ENCODE assay signal across 8 cellular contexts in the genomic region with DNA sequence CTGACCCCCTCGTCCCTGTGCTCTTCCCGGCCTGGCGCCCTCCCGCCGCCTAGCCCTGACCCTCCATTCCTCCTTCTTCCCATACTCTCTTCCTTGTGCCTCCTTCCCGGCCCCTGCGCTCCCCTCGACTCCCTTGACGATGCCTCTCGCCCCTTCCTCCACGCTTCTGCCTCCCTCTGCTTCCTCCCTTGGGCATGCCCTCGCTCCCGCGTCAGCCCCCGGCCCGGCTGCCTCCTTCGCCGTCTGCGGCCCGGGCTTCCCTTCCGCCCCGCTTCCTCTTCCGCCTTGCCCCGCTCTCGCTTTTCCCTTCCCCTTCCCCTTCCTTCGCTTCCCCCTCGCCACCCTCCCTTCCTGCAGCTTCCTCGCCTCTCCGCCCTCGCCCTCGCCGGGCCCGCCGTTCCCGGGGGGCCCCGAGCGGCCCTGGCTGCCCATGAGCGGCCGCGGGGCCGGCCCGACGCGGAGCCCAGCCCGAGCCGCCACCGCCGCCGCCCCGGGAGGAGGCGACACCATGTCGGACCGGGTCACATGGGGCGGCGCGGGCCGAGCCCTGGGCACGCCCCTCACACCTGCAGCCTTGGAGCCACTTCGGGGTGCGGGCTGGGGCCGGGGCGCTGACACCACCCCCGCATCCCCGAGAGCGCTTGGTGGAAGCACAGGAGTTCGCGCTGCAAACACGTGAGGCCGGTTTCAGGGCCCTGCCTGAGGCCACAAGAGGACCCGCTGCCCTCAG. TPM values are rescaled to one million over a fixed set of nuclear protein-coding genes. Genes with fewer than 3 reads are reported as not detected.
DNase-seq lines count a peak whose midpoint lies in the region; ATAC-seq and TF ChIP-seq lines count a peak whose summit lies in the region.

A gene with protein sequence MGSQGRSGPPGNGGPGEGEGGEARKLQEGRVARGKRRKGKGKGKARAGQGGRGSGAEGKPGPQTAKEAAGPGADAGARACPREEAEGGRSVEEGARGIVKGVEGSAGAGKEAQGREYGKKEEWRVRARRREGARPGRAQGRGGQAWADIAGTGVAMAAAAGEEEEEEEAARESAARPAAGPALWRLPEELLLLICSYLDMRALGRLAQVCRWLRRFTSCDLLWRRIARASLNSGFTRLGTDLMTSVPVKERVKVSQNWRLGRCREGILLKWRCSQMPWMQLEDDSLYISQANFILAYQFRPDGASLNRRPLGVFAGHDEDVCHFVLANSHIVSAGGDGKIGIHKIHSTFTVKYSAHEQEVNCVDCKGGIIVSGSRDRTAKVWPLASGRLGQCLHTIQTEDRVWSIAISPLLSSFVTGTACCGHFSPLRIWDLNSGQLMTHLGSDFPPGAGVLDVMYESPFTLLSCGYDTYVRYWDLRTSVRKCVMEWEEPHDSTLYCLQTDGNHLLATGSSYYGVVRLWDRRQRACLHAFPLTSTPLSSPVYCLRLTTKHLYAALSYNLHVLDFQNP (minus strand): TSS at position 497 of the 730 bp plus-strand sequence. CDS start 65 bp downstream, at position 432.

- H3K4me3 Mint-ChIP-seq in activated naive CD4-positive, alpha-beta T cell treated with anti-CD3 and anti-CD28 coated beads for 36 hours, result peak within 1 kb of the TSS; percentile 97

- H3K9me3 Mint-ChIP-seq in activated naive CD4-positive, alpha-beta T cell treated with anti-CD3 and anti-CD28 coated beads for 36 hours, result no peaks in the 10 kb centered on the region

- H2AFZ ChIP-seq in osteoblast (ENCODE audit: low read length), result peak within 1 kb of the TSS; percentile 99

- H3K4me2 ChIP-seq in BLaER1 (peak within 1 kb of the TSS; percentile 84), osteoblast (ENCODE audit: insufficient read depth, low read length) (peak within 1 kb of the TSS; percentile 84)

- H3K27me3 ChIP-seq in BLaER1 (no peaks in the 10 kb centered on the region), osteoblast (ENCODE audit: insufficient read depth, low read length) (no peaks in the 10 kb centered on the region), testis (no peaks in the 10 kb centered on the region)

- intact Hi-C loops in activated naive CD4-positive, alpha-beta T cell treated with anti-CD3 and anti-CD28 coated beads for 36 hours (cut with micrococcal nuclease), result loop anchor here (1.0 to 5.0 kb wide), 3 partner anchors 8 to 417 kb away; a partner anchor contains a TSS
- intact Hi-C loops in testis (cut with DNase I; ENCODE audit: low total_unique reads), result no loop called here

- H4K20me1 ChIP-seq in BLaER1 (peaks cover 20% of the 10 kb centered on the region), osteoblast (ENCODE audit: insufficient read depth, low read length) (peaks cover 9% of the 10 kb centered on the region)

- peak within 1 kb of the TSS; percentile 97 for H3K27ac Mint-ChIP-seq in activated naive CD4-positive, alpha-beta T cell treated with anti-CD3 and anti-CD28 coated beads for 36 hours

- in situ Hi-C loops in SK-MEL-5 (cut with HindIII; ENCODE audit: low pct_unique_long_range_greater_than_20kb, low sequenced_read_pairs), result no loop called here

- H3K79me2 ChIP-seq in osteoblast (ENCODE audit: insufficient read depth, low read length), result peaks cover 58% of the 10 kb centered on the region

- CTCF ChIA-PET in activated naive CD4-positive, alpha-beta T cell treated with anti-CD3 and anti-CD28 coated beads for 36 hours (lab: Charles Lee), result interaction anchor here (0.6 to 1.9 kb wide), 3 partner anchors 87 to 1658 kb away, joined by 3 to 5 read pairs (median 4); no protein-coding TSS in a partner anchor

- H3K4me3 ChIP-seq in BLaER1 (peak within 1 kb of the TSS; percentile 84), osteoblast (ENCODE audit: insufficient read depth, low read length) (peak within 1 kb of the TSS; percentile 93), testis (peak within 1 kb of the TSS; percentile 84 to 85)

- peak; percentile 75 for DNase-seq in GM19238 (ENCODE audit: insufficient read length, low spot score)
- DNase-seq in SK-MEL-5 (ENCODE audit: low read depth, low spot score), result peak; percentile 12
- peak; percentile 72 for DNase-seq in activated naive CD4-positive, alpha-beta T cell treated with anti-CD3 and anti-CD28 coated beads for 36 hours
- no peak for DNase-seq in glomerular endothelial cell (ENCODE audit: extremely low read depth, low read depth, low spot score)
- peak; percentile 89 for DNase-seq in osteoblast (ENCODE audit: insufficient read length, low spot score, missing footprints)
- DNase-seq in testis, result peak; percentile 65

- H3K4me1 ChIP-seq in BLaER1 (peaks cover 21% of the 10 kb centered on the region), osteoblast (ENCODE audit: insufficient read depth, low read length) (peaks cover 16% of the 10 kb centered on the region), testis (peaks cover 18% of the 10 kb centered on the region)

- TF ChIP-seq CTCF in osteoblast (IDR thresholded peaks at IDR 0.05; ENCODE audit: extremely low read depth, low read depth, low read length) (no peak), testis (IDR thresholded peaks at IDR 0.05) (no peak)

- TF ChIP-seq POLR2A in testis (IDR thresholded peaks at IDR 0.05), result no peak

- peak within 1 kb of the TSS; percentile 98 for H3K9ac ChIP-seq in BLaER1

- peaks cover 31% of the 10 kb centered on the region for H3K4me1 Mint-ChIP-seq in activated naive CD4-positive, alpha-beta T cell treated with anti-CD3 and anti-CD28 coated beads for 36 hours (ENCODE audit: low read depth)

- 0 out of 2 replicates have a peak, but pooled peaks cover 9% of the 10 kb centered on the region for H3K36me3 ChIP-seq in BLaER1
- no peaks in the 10 kb centered on the region for H3K36me3 ChIP-seq in osteoblast (ENCODE audit: insufficient read depth, low read length)
- H3K36me3 ChIP-seq in testis (ENCODE audit: low read depth, missing control alignments), result no peaks in the 10 kb centered on the region

- peak; percentile 75 for ATAC-seq in HG03432 (IDR thresholded peaks at IDR 0.05; ENCODE audit: unreplicated experiment)

- no peaks in the 10 kb centered on the region for H3K9me3 ChIP-seq in BLaER1
- no peaks in the 10 kb centered on the region for H3K9me3 ChIP-seq in osteoblast (ENCODE audit: low read depth, low read length)
- no peaks in the 10 kb centered on the region for H3K9me3 ChIP-seq in testis

- H3K27me3 Mint-ChIP-seq in activated naive CD4-positive, alpha-beta T cell treated with anti-CD3 and anti-CD28 coated beads for 36 hours (ENCODE audit: low read depth), result no peaks in the 10 kb centered on the region

- 1 to 2% methylated on average over 31 to 66 of the region's 70 CpGs for WGBS in testis, 2 donors

- peaks cover 7% of the 10 kb centered on the region for H3K36me3 Mint-ChIP-seq in activated naive CD4-positive, alpha-beta T cell treated with anti-CD3 and anti-CD28 coated beads for 36 hours (ENCODE audit: low read depth)

- H3K27ac ChIP-seq in BLaER1 (peak within 1 kb of the TSS; percentile 98), osteoblast (ENCODE audit: low read depth, low read length) (peak within 1 kb of the TSS; percentile 93), testis (peak within 1 kb of the TSS; percentile 94 to 96)

RNA-seq across cellular contexts. Expression of the gene that starts here (rescaled TPM):
- 6.8 and 10.7 TPM in 2 replicates for total RNA-seq in SK-MEL-5 (2014; rRNA removed; shearing (Covaris generic))
- polyA plus RNA-seq in SK-MEL-5 (2015; cell fraction: cytosol; rRNA removed), result 22.3 and 22.4 TPM in 2 replicates
- polyA plus RNA-seq in SK-MEL-5 (2015; cell fraction: nucleus; rRNA removed), result 10.9 and 14.5 TPM in 2 replicates
- 10 to 100 TPM; 40.4 to 40.9 TPM for total RNA-seq in activated naive CD4-positive, alpha-beta T cell treated with anti-CD3 and anti-CD28 coated beads for 36 hours
- 11.5 and 15.3 TPM in 2 replicates for total RNA-seq in glomerular endothelial cell
- 40.2 and 41.8 TPM in 2 replicates for total RNA-seq in osteoblast
- total RNA-seq in testis, result 10 to 100 TPM; 62.5 to 76.1 TPM
- polyA plus RNA-seq in testis (ENCODE audit: insufficient read depth, low read depth, low replicate concordance), result 49.0 TPM
